Comparison of ENCODE assay signal across 20 cellular contexts in the genomic region with DNA sequence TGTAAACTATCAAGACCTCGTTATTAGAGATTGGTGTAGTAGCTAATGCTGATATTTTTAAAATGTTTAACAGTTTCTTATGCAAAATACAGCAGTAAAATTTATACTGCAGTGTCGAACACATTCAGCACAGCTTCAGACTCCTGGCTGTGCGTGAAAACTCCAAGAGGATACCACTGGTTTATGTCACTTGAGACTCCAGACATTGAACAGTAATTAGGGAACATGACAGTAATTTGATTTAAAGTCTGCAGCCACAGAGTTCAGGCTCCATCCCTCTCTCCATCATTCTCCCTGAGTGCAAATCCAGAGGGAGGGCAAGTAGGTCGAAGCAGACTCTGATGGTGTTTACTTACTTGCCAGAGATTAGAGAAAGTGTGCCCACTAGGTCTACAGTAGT.
DNase-seq lines count a peak whose midpoint lies in the region; ATAC-seq and TF ChIP-seq lines count a peak whose summit lies in the region.
"Had no signal": no experiment of that assay in that cellular context is flagged by ENCODE, and none has a peak within 500 bp of the region (broad histone marks: within the 10 kb centered on the region; RNA-seq: fewer than 3 reads in every experiment).

No MANE protein-coding gene starts in this region.

- TF ChIP-seq CTCF in WERI-Rb-1 (IDR thresholded peaks at IDR 0.05; ENCODE audit: low read depth, low read length), result no peak

- no peaks in the 10 kb centered on the region for H3K36me3 ChIP-seq in mesenchymal stem cell (ENCODE audit: control insufficient read depth in 1 of 2, insufficient read depth in 2 of 2, low read depth in 1 of 2, low read length in 2 of 2)
- no peaks in the 10 kb centered on the region for H3K36me3 ChIP-seq in WERI-Rb-1

- 29% methylated on average over 3 of the region's 4 CpGs for WGBS in mesenchymal stem cell

- peak overlapping the region; percentile 79 for H4K8ac ChIP-seq in mesenchymal stem cell (ENCODE audit: low read length)

- no peak overlapping the region for H3K23ac ChIP-seq in mesenchymal stem cell (ENCODE audit: low read length in 2 of 2)

- peak overlapping the region; percentile 3 for H2BK15ac ChIP-seq in mesenchymal stem cell (ENCODE audit: low read depth, poor library complexity, severe bottlenecking)

- no peak overlapping the region for H3K27ac ChIP-seq in mesenchymal stem cell (ENCODE audit: low read length, poor library complexity, severe bottlenecking)
- H3K27ac ChIP-seq in WERI-Rb-1, result no peak overlapping the region
- H3K27ac ChIP-seq: 22Rv1, RWPE1 had no signal

- no peak overlapping the region for H2BK120ac ChIP-seq in mesenchymal stem cell (ENCODE audit: low read depth, low read length)

- no peak overlapping the region for H2BK5ac ChIP-seq in mesenchymal stem cell (ENCODE audit: low read depth, low read length, poor library complexity, severe bottlenecking)

- H4K91ac ChIP-seq in mesenchymal stem cell (ENCODE audit: low read length), result no peak overlapping the region

- no peak overlapping the region for H3K4me3 ChIP-seq in mesenchymal stem cell (ENCODE audit: insufficient read depth in 1 of 2, low read depth in 1 of 2, low read length in 2 of 2)
- no peak overlapping the region for H3K4me3 ChIP-seq in WERI-Rb-1 (ENCODE audit: low read depth, low read length)

- H2AK5ac ChIP-seq in mesenchymal stem cell (ENCODE audit: low read length, severe bottlenecking), result no peak overlapping the region

- no peak overlapping the region for H3K4ac ChIP-seq in mesenchymal stem cell (ENCODE audit: low read depth in 1 of 2, low read length in 2 of 2)

- no peaks in the 10 kb centered on the region for H3K27me3 ChIP-seq in mesenchymal stem cell (ENCODE audit: control insufficient read depth in 1 of 2, insufficient read depth in 1 of 2, low read length in 2 of 2)
- H3K27me3 ChIP-seq in WERI-Rb-1 (ENCODE audit: insufficient read depth, low read depth, severe bottlenecking), result no peaks in the 10 kb centered on the region

- H3K79me1 ChIP-seq in mesenchymal stem cell (replicated peaks; ENCODE audit: low read length, poor library complexity, severe bottlenecking), result peaks cover 12% of the 10 kb centered on the region

- no peak overlapping the region for H3K4me2 ChIP-seq in mesenchymal stem cell (ENCODE audit: low read length, poor library complexity, severe bottlenecking)

- H3K9me3 ChIP-seq in mesenchymal stem cell (ENCODE audit: control insufficient read depth, low read length), result no peaks in the 10 kb centered on the region
- H3K9me3 ChIP-seq in WERI-Rb-1 (ENCODE audit: severe bottlenecking), result no peaks in the 10 kb centered on the region

- no peak overlapping the region for H3K14ac ChIP-seq in mesenchymal stem cell (ENCODE audit: low read length in 2 of 2)

- no peak overlapping the region for H2AFZ ChIP-seq in mesenchymal stem cell (ENCODE audit: low read depth, low read length)

- H3K9ac ChIP-seq in mesenchymal stem cell (ENCODE audit: low read length), result no peak overlapping the region

- H2BK12ac ChIP-seq in mesenchymal stem cell (ENCODE audit: low read length in 2 of 2), result no peak overlapping the region

- no peak overlapping the region for H3K18ac ChIP-seq in mesenchymal stem cell (ENCODE audit: low read depth in 1 of 2, low read length in 2 of 2)

- peaks cover 8% of the 10 kb centered on the region for H3K4me1 ChIP-seq in mesenchymal stem cell (ENCODE audit: control insufficient read depth, insufficient read depth, low read depth, low read length)

- DNase-seq in NCI-H1417 (lab: John Stamatoyannopoulos, UW) (peak in 2 of 3 experiments; percentile 9 to 63), NCI-H1417 treated with DMSO at 0.1 percent for 48 hours (lab: John Stamatoyannopoulos, UW) (no peak), NCI-H2227 (lab: John Stamatoyannopoulos, UW; ENCODE audit: unreplicated experiment) (peak; percentile 71), mesenchymal stem cell (peak; percentile 79), WERI-Rb-1 (no peak), NK-92 (lab: John Stamatoyannopoulos, UW; ENCODE audit: unreplicated experiment) (no peak)
- DNase-seq: CD8-positive, alpha-beta memory T cell; DMS79 treated with DMSO at 0.1 percent for 48 hours; Karpas-422; NCI-H1092; NCI-H1436 treated with DMSO at 0.1 percent for 48 hours; NCI-H187 treated with DMSO at 0.1 percent for 48 hours; NCI-H2107; NCI-H524 treated with DMSO at 0.1 percent for 48 hours; SHP77; SW 1271 had no signal

- ATAC-seq in SK-N-SH treated with all-trans-retinoic acid at 6 μM for 48 hours, result peak; percentile 54
- ATAC-seq: Panc1 had no signal

TF ChIP-seq in SK-N-SH treated with all-trans-retinoic acid at 6 μM for 48 hours, 23 proteins besides CTCF, POLR2A, EP300 and RAD21:
- TF ChIP-seq TCF4 (CRISPR knock-in tag; IDR thresholded peaks at IDR 0.05; ENCODE audit: borderline replicate concordance), result peak; percentile 80
- peak; percentile 96 for TF ChIP-seq ZFP3 (CRISPR knock-in tag; IDR thresholded peaks at IDR 0.05)
- no peak for TF ChIP-seq ZNF565 (CRISPR knock-in tag; conservative IDR thresholded peaks at IDR 0.05; ENCODE audit: low read depth)
- TF ChIP-seq ZNF8 (CRISPR knock-in tag; IDR thresholded peaks at IDR 0.05), result 0 out of 2 replicates have a peak, but pooled peaks have one; percentile 19
- TF ChIP-seq CSDC2 (CRISPR knock-in tag; IDR thresholded peaks at IDR 0.05), result 0 out of 2 replicates have a peak, but pooled peaks have one; percentile 58
- TF ChIP-seq TSHZ2 (CRISPR knock-in tag; IDR thresholded peaks at IDR 0.05), result peak; percentile 95
- no peak for TF ChIP-seq ZFP30 (CRISPR knock-in tag; IDR thresholded peaks at IDR 0.05)
- no peak for TF ChIP-seq BACH2 (CRISPR knock-in tag; IDR thresholded peaks at IDR 0.05; ENCODE audit: borderline replicate concordance)
- 0 out of 2 replicates have a peak, but pooled peaks have one; percentile 74 for TF ChIP-seq GLIS3 (CRISPR knock-in tag; IDR thresholded peaks at IDR 0.05)
- 0 out of 2 replicates have a peak, but pooled peaks have one; percentile 36 for TF ChIP-seq SNAI2 (CRISPR knock-in tag; IDR thresholded peaks at IDR 0.05)
- TF ChIP-seq ARNTL (CRISPR knock-in tag; IDR thresholded peaks at IDR 0.05; ENCODE audit: borderline replicate concordance, low read depth), result no peak
- TF ChIP-seq ESRRG (CRISPR knock-in tag; IDR thresholded peaks at IDR 0.05), result peak; percentile 87; the same call in 1 of the 2 replicates
- no peak for TF ChIP-seq OSR1 (CRISPR knock-in tag; IDR thresholded peaks at IDR 0.05)
- TF ChIP-seq, protein P1, sequence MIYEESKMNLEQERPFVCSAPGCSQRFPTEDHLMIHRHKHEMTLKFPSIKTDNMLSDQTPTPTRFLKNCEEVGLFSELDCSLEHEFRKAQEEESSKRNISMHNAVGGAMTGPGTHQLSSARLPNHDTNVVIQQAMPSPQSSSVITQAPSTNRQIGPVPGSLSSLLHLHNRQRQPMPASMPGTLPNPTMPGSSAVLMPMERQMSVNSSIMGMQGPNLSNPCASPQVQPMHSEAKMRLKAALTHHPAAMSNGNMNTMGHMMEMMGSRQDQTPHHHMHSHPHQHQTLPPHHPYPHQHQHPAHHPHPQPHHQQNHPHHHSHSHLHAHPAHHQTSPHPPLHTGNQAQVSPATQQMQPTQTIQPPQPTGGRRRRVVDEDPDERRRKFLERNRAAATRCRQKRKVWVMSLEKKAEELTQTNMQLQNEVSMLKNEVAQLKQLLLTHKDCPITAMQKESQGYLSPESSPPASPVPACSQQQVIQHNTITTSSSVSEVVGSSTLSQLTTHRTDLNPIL (CRISPR knock-in tag; IDR thresholded peaks at IDR 0.05; ENCODE audit: low read depth), result 0 out of 2 replicates have a peak, but pooled peaks have one; percentile 11
- TF ChIP-seq ISL1 (CRISPR knock-in tag; IDR thresholded peaks at IDR 0.05), result peak; percentile 90
- no peak for TF ChIP-seq TOX (CRISPR knock-in tag; IDR thresholded peaks at IDR 0.05; ENCODE audit: borderline replicate concordance)
TF ChIP-seq in SK-N-SH treated with all-trans-retinoic acid at 6 μM for 48 hours: peak in this region for 10.

Comparison
In these comparisons a context has a peak if more than half of its experiments do, and no peak if none do; other contexts are left out.
1. DNase-seq: peak in NCI-H1417 (2 of 3), NCI-H2227 (single experiment) and mesenchymal stem cell (single experiment); none in NCI-H1417 treated with DMSO at 0.1 percent for 48 hours (single experiment), WERI-Rb-1 (single experiment) and NK-92 (single experiment).